Comparison of ENCODE assay signal across 9 cellular contexts in genomic region chr12:75390156-75390898, GRCh38. TPM values are rescaled to one million over a fixed set of nuclear protein-coding genes. Genes with fewer than 3 reads are reported as not detected.
DNase-seq lines count a peak whose midpoint lies in the region; ATAC-seq, FAIRE-seq and TF ChIP-seq lines count a peak whose summit lies in the region.
"Had no signal": no experiment of that assay in that cellular context is flagged by ENCODE, and none has a peak within 500 bp of the region (broad histone marks: within the 10 kb centered on the region; RNA-seq: fewer than 3 reads in every experiment).

No MANE protein-coding gene starts in this region.

- DNase-seq in GM18507 (ENCODE audit: extremely low spot score, insufficient read length, low read depth) (no peak), colonic mucosa (no peak), nephron progenitor cell (no peak), NCI-H2171 treated with DMSO at 0.1 percent for 48 hours (lab: John Stamatoyannopoulos, UW) (no peak), hepatic stellate cell (ENCODE audit: low spot score) (no peak)
- no peak for DNase-seq in activated CD4-positive, alpha-beta T cell treated with anti-CD3 and anti-CD28 coated beads for 1 hour

- no peak for TF ChIP-seq CTCF in colonic mucosa (IDR thresholded peaks at IDR 0.05)
- TF ChIP-seq CTCF in nephron progenitor cell (IDR thresholded peaks at IDR 0.05): no peak

- ATAC-seq in HG03565 (IDR thresholded peaks at IDR 0.05; ENCODE audit: unreplicated experiment): peak; percentile 1
- ATAC-seq in GM21717 (IDR thresholded peaks at IDR 0.05; ENCODE audit: unreplicated experiment): no peak

- H3K36me3 ChIP-seq in colonic mucosa: no peaks in the 10 kb centered on the region

- H3K27ac ChIP-seq in colonic mucosa: peak overlapping the region; percentile 80

- no peak overlapping the region for H3K27ac Mint-ChIP-seq in nephron progenitor cell

- peaks cover 7% of the 10 kb centered on the region for H3K27me3 Mint-ChIP-seq in nephron progenitor cell (ENCODE audit: low read depth, poor library complexity)

- peak; percentile 21 for FAIRE-seq in GM18507 (lab: Jason Lieb, UNC)

- intact Hi-C loops in colonic mucosa (cut with DNase I): loop anchor here (5.0 kb wide), 1 partner anchor 97 kb away; no protein-coding TSS in a partner anchor

- H3K4me3 ChIP-seq in colonic mucosa: peak overlapping the region; percentile 48

- peaks cover 8% of the 10 kb centered on the region for H3K9me3 Mint-ChIP-seq in nephron progenitor cell

- H3K9ac ChIP-seq in colonic mucosa (ENCODE audit: low read depth in 2 of 2, low read length in 2 of 2): peak overlapping the region in 1 of 2 donors; percentile 79

- H3K9me3 ChIP-seq in colonic mucosa: no peaks in the 10 kb centered on the region

- no peaks in the 10 kb centered on the region for H3K27me3 ChIP-seq in colonic mucosa

- no peaks in the 10 kb centered on the region for H3K4me1 ChIP-seq in colonic mucosa

- peak overlapping the region; percentile 88 for H3K4me3 Mint-ChIP-seq in nephron progenitor cell

- peaks cover 5% of the 10 kb centered on the region for H3K36me3 Mint-ChIP-seq in nephron progenitor cell (ENCODE audit: low read depth)

- H3K4me1 Mint-ChIP-seq in nephron progenitor cell: peaks cover 28% of the 10 kb centered on the region

RNA-seq across cellular contexts. Expression of gene GLIPR1L2, which starts 0.6 kb away (rescaled TPM):
- total RNA-seq in colonic mucosa: under 1 TPM; 0.16 to 0.22 TPM
- total RNA-seq: SK-MEL-5 had no signal

RNA-seq across cellular contexts. Expression of gene GLIPR1L1, which starts 55.9 kb away (rescaled TPM):
- not detected for total RNA-seq in colonic mucosa
- total RNA-seq: SK-MEL-5 had no signal
